In the genomic region with DNA sequence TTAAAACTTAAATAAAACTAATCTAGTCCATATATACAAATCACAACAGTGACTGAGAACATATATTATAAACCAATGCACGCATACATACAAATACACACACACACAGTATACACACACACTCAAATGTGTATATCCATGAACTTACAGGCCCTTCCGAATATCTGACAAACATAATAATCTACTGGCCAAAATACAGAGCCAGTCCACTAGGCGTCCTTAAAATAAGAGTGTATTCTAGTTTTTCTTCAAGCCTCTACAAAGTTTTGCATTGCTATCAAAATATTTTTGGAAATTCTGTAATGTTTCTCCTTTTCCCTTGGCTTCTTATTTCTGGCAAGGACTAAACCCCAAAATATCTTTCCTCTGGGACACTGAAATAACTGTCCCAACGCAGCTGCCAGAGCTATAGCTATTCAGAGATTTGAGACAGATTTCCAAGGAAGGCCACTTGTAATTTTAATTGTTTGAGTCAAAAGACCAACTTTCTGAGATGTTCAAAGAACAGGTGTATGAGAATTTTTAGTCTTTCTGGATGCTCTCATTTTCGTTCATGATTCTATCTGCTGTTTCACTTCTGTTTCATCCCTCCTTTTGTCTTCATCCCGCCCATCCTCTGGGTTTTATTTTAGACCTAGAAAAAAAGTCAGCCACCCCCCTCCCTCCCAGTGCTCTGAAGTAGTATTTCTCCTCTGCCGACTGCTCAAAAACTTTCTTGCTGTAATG, we compare ENCODE assay signal across 17 cellular contexts. TPM values are rescaled to one million over a fixed set of nuclear protein-coding genes. Genes with fewer than 3 reads are reported as not detected.
DNase-seq lines count a peak whose midpoint lies in the region; ATAC-seq, FAIRE-seq and TF ChIP-seq lines count a peak whose summit lies in the region.
"Had no signal": no experiment of that assay in that cellular context is flagged by ENCODE, and none has a peak within 500 bp of the region (broad histone marks: within the 10 kb centered on the region; RNA-seq: fewer than 3 reads in every experiment).

No MANE protein-coding gene starts in this region.

- H4K12ac ChIP-seq in trophoblast cell (ENCODE audit: low read depth, low read length), result no peak overlapping the region

- H2BK5ac ChIP-seq in trophoblast cell (ENCODE audit: low read depth, low read length, poor library complexity), result no peak overlapping the region

- intact Hi-C loops in gastrocnemius medialis (cut with DNase I; ENCODE audit: low total_unique reads) (no loop called here), right lobe of liver (cut with DNase I) (no loop called here)
- intact Hi-C loops in activated CD4-positive, alpha-beta T cell treated with anti-CD3 and anti-CD28 coated beads for 36 hours (cut with DNase I, micrococcal nuclease), result no loop called here

- peak overlapping the region; percentile 3 to 85 (median 77) for H3K27ac Mint-ChIP-seq in brain
- no peak overlapping the region for H3K27ac Mint-ChIP-seq in activated CD4-positive, alpha-beta T cell treated with anti-CD3 and anti-CD28 coated beads for 36 hours
- H3K27ac Mint-ChIP-seq: mesothelial cell of epicardium; stimulated activated naive CD8-positive, alpha-beta T cell treated with anti-CD3 and anti-CD28 coated beads, Interleukin-15, amount 100 ng/mL, for 72 hours had no signal

- no peak overlapping the region for H3K4me2 ChIP-seq in trophoblast cell (ENCODE audit: low read length)

- no peak overlapping the region for H3K9ac ChIP-seq in trophoblast cell (ENCODE audit: low read length)

- CTCF ChIA-PET in activated CD4-positive, alpha-beta T cell treated with anti-CD3 and anti-CD28 coated beads for 36 hours (lab: Charles Lee), result interaction anchor here (0.8 kb wide), 1 partner anchor 31 kb away, joined by 3 read pairs; no protein-coding TSS in a partner anchor

- peaks cover 4% of the 10 kb centered on the region for H3K27me3 Mint-ChIP-seq in brain
- no peaks in the 10 kb centered on the region for H3K27me3 Mint-ChIP-seq in activated CD4-positive, alpha-beta T cell treated with anti-CD3 and anti-CD28 coated beads for 36 hours

- peaks cover 60% of the 10 kb centered on the region for H3K4me1 Mint-ChIP-seq in brain
- H3K4me1 Mint-ChIP-seq in activated CD4-positive, alpha-beta T cell treated with anti-CD3 and anti-CD28 coated beads for 36 hours, result peaks cover 18% of the 10 kb centered on the region
- H3K4me1 Mint-ChIP-seq: stimulated activated naive CD8-positive, alpha-beta T cell treated with anti-CD3 and anti-CD28 coated beads, Interleukin-15, amount 100 ng/mL, for 72 hours had no signal

- H3K4me3 ChIP-seq in gastrocnemius medialis (no peak overlapping the region), right lobe of liver (no peak overlapping the region), trophoblast cell (ENCODE audit: low read depth, low read length) (no peak overlapping the region)
- H3K4me3 ChIP-seq: gastroesophageal sphincter had no signal

- no peak overlapping the region for H2AK5ac ChIP-seq in trophoblast cell (ENCODE audit: low read length)

- FAIRE-seq in GM12891 (lab: Jason Lieb, UNC), result peak; percentile 65
- FAIRE-seq: bronchial epithelial cell had no signal

- no peaks in the 10 kb centered on the region for H3K36me3 Mint-ChIP-seq in brain
- no peaks in the 10 kb centered on the region for H3K36me3 Mint-ChIP-seq in activated CD4-positive, alpha-beta T cell treated with anti-CD3 and anti-CD28 coated beads for 36 hours (ENCODE audit: low read depth)
- H3K36me3 Mint-ChIP-seq: mesothelial cell of epicardium had no signal

- no peak overlapping the region for H2BK12ac ChIP-seq in trophoblast cell (ENCODE audit: low read length)

- TF ChIP-seq CTCF in brain (conservative IDR thresholded peaks at IDR 0.05), result no peak
- TF ChIP-seq CTCF in gastrocnemius medialis (IDR thresholded peaks at IDR 0.05 in 4 of 5, conservative IDR thresholded peaks at IDR 0.05 in 1 of 5), result no peak
- TF ChIP-seq CTCF in right lobe of liver (IDR thresholded peaks at IDR 0.05), result no peak

- no peaks in the 10 kb centered on the region for H3K9me3 Mint-ChIP-seq in brain
- no peaks in the 10 kb centered on the region for H3K9me3 Mint-ChIP-seq in activated CD4-positive, alpha-beta T cell treated with anti-CD3 and anti-CD28 coated beads for 36 hours (ENCODE audit: low read depth)
- H3K9me3 Mint-ChIP-seq: mesothelial cell of epicardium; stimulated activated naive CD8-positive, alpha-beta T cell treated with anti-CD3 and anti-CD28 coated beads, Interleukin-15, amount 100 ng/mL, for 72 hours had no signal

- no peak overlapping the region for H2AFZ ChIP-seq in trophoblast cell (ENCODE audit: insufficient read depth, low read length, poor library complexity)

- POLR2A ChIA-PET in activated CD4-positive, alpha-beta T cell treated with anti-CD3 and anti-CD28 coated beads for 36 hours (lab: Charles Lee), result no interaction called here

- peak; percentile 31 for ATAC-seq in HG02798 (IDR thresholded peaks at IDR 0.05; ENCODE audit: poor library complexity, unreplicated experiment)
- no peak for ATAC-seq in gastrocnemius medialis
- no peak for ATAC-seq in right lobe of liver
- no peak for ATAC-seq in activated CD4-positive, alpha-beta T cell treated with anti-CD3 and anti-CD28 coated beads for 36 hours
- ATAC-seq: gastroesophageal sphincter; stimulated activated naive CD8-positive, alpha-beta T cell treated with anti-CD3 and anti-CD28 coated beads, Interleukin-15, amount 100 ng/mL, for 72 hours had no signal

- WGBS in right lobe of liver (ENCODE audit: insufficient coverage, low coverage, low lambda C conversion rate, missing lambda C conversion rate), result 60% methylated on average over 7 of the region's 7 CpGs
- WGBS in trophoblast cell (ENCODE audit: extremely low coverage, insufficient coverage, insufficient read length), result no CpG with 5 or more reads among the region's 7 CpGs

- no peak overlapping the region for H4K8ac ChIP-seq in trophoblast cell (ENCODE audit: low read depth, low read length)

- no peak overlapping the region for H2BK120ac ChIP-seq in trophoblast cell (ENCODE audit: insufficient read depth, low read length, poor library complexity)

- H4K91ac ChIP-seq in trophoblast cell (ENCODE audit: low read depth, low read length), result no peak overlapping the region

- H3K79me1 ChIP-seq in trophoblast cell (ENCODE audit: low read length), result no peaks in the 10 kb centered on the region

- DNase-seq in GM12891 (ENCODE audit: insufficient read length, low spot score) (no peak), gastrocnemius medialis (no peak), right lobe of liver (no peak), trophoblast cell (no peak), NCI-H1930 (lab: John Stamatoyannopoulos, UW) (no peak)
- no peak for DNase-seq in activated CD4-positive, alpha-beta T cell treated with anti-CD3 and anti-CD28 coated beads for 36 hours
- DNase-seq: activated gamma-delta T cell; NCI-H1417; NCI-H2227 treated with DMSO at 0.1 percent for 48 hours; occipital lobe; OCI-M1; stimulated activated naive CD8-positive, alpha-beta T cell treated with anti-CD3 and anti-CD28 coated beads, Interleukin-15, amount 100 ng/mL, for 72 hours had no signal

- TF ChIP-seq POLR2A in GM12891 (IDR thresholded peaks at IDR 0.05; ENCODE audit: low read depth, low read length), result no peak
- TF ChIP-seq POLR2A in gastrocnemius medialis (IDR thresholded peaks at IDR 0.05), result no peak
- no peak for TF ChIP-seq POLR2A in right lobe of liver (IDR thresholded peaks at IDR 0.05)

- no peak overlapping the region for H3K4ac ChIP-seq in trophoblast cell (ENCODE audit: low read depth, low read length)

- H3K79me2 ChIP-seq in trophoblast cell (ENCODE audit: control insufficient read depth, insufficient read depth, low read length, poor library complexity), result no peaks in the 10 kb centered on the region

- H3K18ac ChIP-seq in trophoblast cell (ENCODE audit: low read length), result no peak overlapping the region

- H3K27ac ChIP-seq in gastrocnemius medialis (peak overlapping the region; percentile 48 to 72 (median 60)), right lobe of liver (no peak overlapping the region), trophoblast cell (ENCODE audit: low read depth, low read length) (no peak overlapping the region)

- in situ Hi-C loops in gastrocnemius medialis (cut with MboI; ENCODE audit: low sequenced_read_pairs in 4 of 4), result no loop called here

- no peaks in the 10 kb centered on the region for H3K9me3 ChIP-seq in gastrocnemius medialis
- H3K9me3 ChIP-seq in right lobe of liver, result no peaks in the 10 kb centered on the region
- no peaks in the 10 kb centered on the region for H3K9me3 ChIP-seq in trophoblast cell (ENCODE audit: insufficient read depth, low read depth, low read length)
- H3K9me3 ChIP-seq: gastroesophageal sphincter had no signal

- H3K4me3 Mint-ChIP-seq in brain, result peak overlapping the region in 1 of 5 experiments; percentile 11
- no peak overlapping the region for H3K4me3 Mint-ChIP-seq in activated CD4-positive, alpha-beta T cell treated with anti-CD3 and anti-CD28 coated beads for 36 hours
- H3K4me3 Mint-ChIP-seq: mesothelial cell of epicardium; stimulated activated naive CD8-positive, alpha-beta T cell treated with anti-CD3 and anti-CD28 coated beads, Interleukin-15, amount 100 ng/mL, for 72 hours had no signal

- H3K27me3 ChIP-seq in gastrocnemius medialis, result no peaks in the 10 kb centered on the region
- H3K27me3 ChIP-seq in right lobe of liver, result no peaks in the 10 kb centered on the region
- no peaks in the 10 kb centered on the region for H3K27me3 ChIP-seq in trophoblast cell (ENCODE audit: insufficient read depth, low read length)
- H3K27me3 ChIP-seq: gastroesophageal sphincter had no signal

- H3K4me1 ChIP-seq in gastrocnemius medialis, result peaks cover 46 to 48% of the 10 kb centered on the region in 2 donors
- peaks cover 0 to 53% (median 21%) of the 10 kb centered on the region in 4 donors for H3K4me1 ChIP-seq in right lobe of liver
- peaks cover 2 to 6% of the 10 kb centered on the region in 2 experiments for H3K4me1 ChIP-seq in trophoblast cell (ENCODE audit: control insufficient read depth in 1 of 2, insufficient read depth in 2 of 2, low read length in 2 of 2)

- no peak overlapping the region for H3K14ac ChIP-seq in trophoblast cell (ENCODE audit: low read length)

- no peak overlapping the region for H3K23ac ChIP-seq in trophoblast cell (ENCODE audit: low read length)

- no peaks in the 10 kb centered on the region for H3K36me3 ChIP-seq in gastrocnemius medialis
- H3K36me3 ChIP-seq in right lobe of liver, result no peaks in the 10 kb centered on the region
- H3K36me3 ChIP-seq in trophoblast cell (ENCODE audit: control insufficient read depth in 1 of 2, insufficient read depth in 2 of 2, low read length in 2 of 2), result no peaks in the 10 kb centered on the region
- H3K36me3 ChIP-seq: gastroesophageal sphincter had no signal

TF ChIP-seq in GM12891, 5 proteins besides CTCF, POLR2A, EP300 and RAD21 (continues in another document):
- TF ChIP-seq TAF1 (IDR thresholded peaks at IDR 0.05; ENCODE audit: low read depth, low read length) (no peak), SPI1 (IDR thresholded peaks at IDR 0.05; ENCODE audit: low read depth, low read length) (peak; percentile 53), POLR2AphosphoS5 (IDR thresholded peaks at IDR 0.05; ENCODE audit: low read depth, low read length) (no peak)

RNA-seq across cellular contexts. Expression of gene SP3, which starts 24.1 kb away (rescaled TPM):
- polyA plus RNA-seq in GM12891 (2012; ENCODE audit: low read depth, missing spikeins), result 19.9 TPM
- 21.2 TPM for polyA plus RNA-seq in brain (ENCODE audit: insufficient read depth, low read depth, low replicate concordance)
- total RNA-seq in gastrocnemius medialis (10 to 100 TPM; 47.9 to 68.9 (median 58.7) TPM), right lobe of liver (10 to 100 TPM; 28.4 to 36.5 (median 32.4) TPM)
- polyA plus RNA-seq in trophoblast cell (2013), result 65.0 and 66.3 TPM in 2 replicates
- 10 to 100 TPM; 83.8 to 91.4 TPM for total RNA-seq in activated CD4-positive, alpha-beta T cell treated with anti-CD3 and anti-CD28 coated beads for 36 hours

Comparison
In these comparisons a context has a peak if more than half of its experiments do, and no peak if none do; other contexts are left out.
1. H3K27ac ChIP-seq: peak in gastrocnemius medialis (4 of 4); none in right lobe of liver (0 of 3) and trophoblast cell (single experiment).